1 cellular context compared by ENCODE assay signal in the genomic region with DNA sequence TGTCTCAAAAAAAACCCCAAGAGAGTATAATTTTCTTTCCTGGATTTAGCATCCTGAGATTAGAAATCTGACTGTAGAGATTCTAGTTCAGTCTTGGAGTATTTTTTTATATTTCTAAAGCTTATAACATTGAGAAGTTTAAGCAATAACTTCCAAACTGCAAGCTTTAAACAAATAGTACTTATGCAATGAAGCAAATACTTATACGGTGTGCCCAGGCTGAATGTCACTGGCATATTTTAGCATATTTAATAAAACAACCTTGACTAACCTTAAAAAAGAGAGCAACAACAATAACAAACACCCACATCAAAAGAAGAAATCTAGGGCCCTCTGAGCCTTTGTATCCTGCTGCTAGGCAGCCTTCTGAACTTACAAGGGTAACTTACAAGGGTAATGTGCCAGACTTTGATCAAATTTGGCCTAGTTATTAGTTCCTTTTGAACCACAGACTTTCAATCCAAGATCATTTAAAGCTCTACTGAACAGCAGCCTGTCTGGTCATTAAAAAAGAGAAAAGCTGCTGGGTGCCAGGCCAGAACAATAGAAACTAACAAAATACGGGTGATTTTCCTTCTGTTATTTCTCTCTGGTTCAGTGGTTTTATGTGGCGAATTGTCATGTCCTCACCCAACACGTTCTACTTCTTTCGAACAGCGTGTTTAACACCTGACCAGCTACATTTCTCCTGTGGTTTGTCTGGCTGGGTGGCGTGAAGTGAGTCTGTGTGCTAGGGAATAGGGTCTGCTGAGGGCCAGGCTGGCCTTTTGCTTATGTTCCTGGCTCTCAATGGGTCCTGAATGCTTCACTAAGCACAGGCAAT.
TF ChIP-seq lines count a peak whose summit lies in the region.

No MANE protein-coding gene starts in this region.

TF ChIP-seq in SK-N-SH, 30 proteins besides CTCF, POLR2A, EP300 and RAD21:
- no peak for TF ChIP-seq SIN3A (IDR thresholded peaks at IDR 0.05; ENCODE audit: borderline replicate concordance, low read depth, low read length)
- TF ChIP-seq SMC3 (IDR thresholded peaks at IDR 0.05; ENCODE audit: low read depth, low read length), result no peak
- TF ChIP-seq FOXJ3 (CRISPR knock-in tag; IDR thresholded peaks at IDR 0.05), result no peak
- TF ChIP-seq, protein P1, sequence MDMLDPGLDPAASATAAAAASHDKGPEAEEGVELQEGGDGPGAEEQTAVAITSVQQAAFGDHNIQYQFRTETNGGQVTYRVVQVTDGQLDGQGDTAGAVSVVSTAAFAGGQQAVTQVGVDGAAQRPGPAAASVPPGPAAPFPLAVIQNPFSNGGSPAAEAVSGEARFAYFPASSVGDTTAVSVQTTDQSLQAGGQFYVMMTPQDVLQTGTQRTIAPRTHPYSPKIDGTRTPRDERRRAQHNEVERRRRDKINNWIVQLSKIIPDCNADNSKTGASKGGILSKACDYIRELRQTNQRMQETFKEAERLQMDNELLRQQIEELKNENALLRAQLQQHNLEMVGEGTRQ (IDR thresholded peaks at IDR 0.05; ENCODE audit: borderline replicate concordance, low read depth, low read length), result no peak
TF ChIP-seq in SK-N-SH: peak in this region for 0.
